26 cellular contexts compared by ENCODE assay signal in genomic region chr12:108600702-108601007, GRCh38. TPM values are rescaled to one million over a fixed set of nuclear protein-coding genes. Genes with fewer than 3 reads are reported as not detected.
"Had no signal": no experiment of that assay in that cellular context is flagged by ENCODE, and none has a peak within 500 bp of the region (broad histone marks: within the 10 kb centered on the region; RNA-seq: fewer than 3 reads in every experiment).

No MANE protein-coding gene starts in this region.

- H3K27ac ChIP-seq: coronary artery, esophagus squamous epithelium, left ventricle myocardium inferior, lower lobe of right lung, prostate gland, right atrium auricular region, stomach, thyroid gland had no signal

- H3K27me3 ChIP-seq: esophagus squamous epithelium, right atrium auricular region, thyroid gland had no signal

- DNase-seq: effector memory CD8-positive, alpha-beta T cell; erythroblast; esophagus squamous epithelium; foreskin melanocyte; hypothalamus; immature natural killer cell; islet precursor cell; kidney glomerular epithelial cell; left colon; left ventricle myocardium inferior; lower lobe of right lung; natural killer cell; nucleus accumbens; stimulated activated CD4-positive, alpha-beta T cell treated with anti-CD3 and anti-CD28 coated beads, Interleukin-12 subunit alpha, Interleukin-12 subunit beta, amount 100 ng/mL, for 4 hours; stimulated activated CD4-positive, alpha-beta T cell treated with anti-CD3 and anti-CD28 coated beads, Interleukin-2, amount 100 ng/mL, for 24 hours; stimulated activated CD4-positive, alpha-beta T cell treated with anti-CD3 and anti-CD28 coated beads, Interleukin-4, amount 100 ng/mL, for 24 hours; stimulated activated naive CD4-positive, alpha-beta T cell treated with Interleukin-2 at 50 U/mL for 16 hours; stomach; thyroid gland had no signal

- ATAC-seq: effector memory CD8-positive, alpha-beta T cell; left colon; lower lobe of right lung; natural killer cell; sciatic nerve; stimulated activated effector memory CD8-positive, alpha-beta T cell treated with anti-CD3 and anti-CD28 coated beads, Interleukin-12 subunit alpha, Interleukin-12 subunit beta, amount 100 ng/mL, for 72 hours had no signal

- H3K4me2 ChIP-seq: smooth muscle cell had no signal

- H3K4me1 ChIP-seq: left ventricle myocardium inferior, lower lobe of right lung, prostate gland, thyroid gland had no signal

- H3K9me3 ChIP-seq: esophagus squamous epithelium, left ventricle myocardium inferior, lower lobe of right lung, prostate gland, right atrium auricular region, stomach, thyroid gland had no signal

- H3K4me3 ChIP-seq: coronary artery, esophagus squamous epithelium, left ventricle myocardium inferior, lower lobe of right lung, prostate gland, right atrium auricular region, smooth muscle cell, stomach, thyroid gland had no signal

- H3K36me3 ChIP-seq: esophagus squamous epithelium, left ventricle myocardium inferior, lower lobe of right lung, prostate gland, right atrium auricular region, stomach, thyroid gland had no signal

RNA-seq across cellular contexts. Expression of gene TMEM119, which starts 2.8 kb away (rescaled TPM):
- total RNA-seq: dermis microvascular lymphatic vessel endothelial cell had no signal
